25 cellular contexts compared by ENCODE assay signal in the genomic region with DNA sequence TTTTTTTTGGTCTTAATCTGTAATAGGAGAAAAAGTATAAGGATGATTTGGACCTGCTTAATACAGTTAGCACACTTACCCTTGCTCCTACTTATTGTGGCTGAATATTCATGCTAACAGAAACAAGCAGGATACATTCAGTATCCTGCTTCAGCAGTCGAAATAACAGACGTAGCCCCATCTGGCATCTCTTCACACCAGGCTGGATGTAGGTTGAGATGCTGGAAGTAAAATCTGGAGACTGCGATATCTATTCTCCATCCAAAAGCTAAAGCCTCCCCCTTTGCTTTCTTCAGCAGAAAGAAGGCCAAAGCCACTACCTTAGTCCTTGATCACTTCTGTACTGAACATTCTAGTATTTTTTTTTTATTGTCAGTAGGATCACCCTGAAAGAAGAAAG.
DNase-seq lines count a peak whose midpoint lies in the region.
"Had no signal": no experiment of that assay in that cellular context is flagged by ENCODE, and none has a peak within 500 bp of the region (broad histone marks: within the 10 kb centered on the region; RNA-seq: fewer than 3 reads in every experiment).

No MANE protein-coding gene starts in this region.

- DNase-seq in DMS 273 treated with DMSO at 0.1 percent for 48 hours (lab: John Stamatoyannopoulos, UW) (peak; percentile 77), NCI-H446 treated with DMSO at 0.1 percent for 48 hours (lab: John Stamatoyannopoulos, UW) (peak; percentile 18), cerebellum (ENCODE audit: low spot score) (peak; percentile 5), superior temporal gyrus (ENCODE audit: extremely low spot score) (peak; percentile 67), putamen (ENCODE audit: low spot score) (no peak), COLO668 (lab: John Stamatoyannopoulos, UW; ENCODE audit: unreplicated experiment) (no peak)
- no peak for DNase-seq in stimulated activated CD8-positive, alpha-beta memory T cell treated with anti-CD3 and anti-CD28 coated beads, Interleukin-4, amount 100 ng/mL, for 48 hours
- DNase-seq: CD4-positive, CD25-positive, alpha-beta regulatory T cell; COR-L47; DMS79; EL; GF-D8; HCEC 1CT; IMR-90; KG1; MG63; NCI-H1105 treated with DMSO at 0.1 percent for 48 hours; NCI-H146; NCI-H2029 treated with DMSO at 0.1 percent for 48 hours; NCI-H226; NCI-H510A treated with DMSO at 0.1 percent for 48 hours; NCI-H82; NK-92 treated with Interleukin-12 subunit alpha and Interleukin-12 subunit beta, amount 100 ng/mL, for 24 hours; Right ventricle myocardium superior; RPMI8226 had no signal

Comparison
In these comparisons a context has a peak if more than half of its experiments do, and no peak if none do; other contexts are left out.
1. DNase-seq: peak in DMS 273 treated with DMSO at 0.1 percent for 48 hours (single experiment), NCI-H446 treated with DMSO at 0.1 percent for 48 hours (single experiment), cerebellum (single experiment) and superior temporal gyrus (single experiment); none in stimulated activated CD8-positive, alpha-beta memory T cell treated with anti-CD3 and anti-CD28 coated beads, Interleukin-4, amount 100 ng/mL, for 48 hours (single experiment), putamen (single experiment) and COLO668 (single experiment).